In genomic region chr14:93115920-93116675, GRCh38 we compare ENCODE assay signal across 7 cellular contexts. TPM values are rescaled to one million over a fixed set of nuclear protein-coding genes. Genes with fewer than 3 reads are reported as not detected.
A peak's percentile ranks its signal among the peaks of the same experiment; 100 is the strongest.
DNase-seq lines count a peak whose midpoint lies in the region; ATAC-seq, FAIRE-seq and TF ChIP-seq lines count a peak whose summit lies in the region.

TSS of gene ITPK1 (minus strand) at chr14:93115925. CDS start at chr14:93115163, 762 bp downstream.

- DNase-seq in GM12891 (ENCODE audit: insufficient read length, low spot score) (peak; percentile 84), H4 (ENCODE audit: low spot score) (no peak), LNCaP clone FGC (ENCODE audit: low read depth) (no peak), right lobe of liver (peak in 2 of 3 donors; percentile 67 to 75)
- DNase-seq in activated CD4-positive, alpha-beta T cell treated with anti-CD3 and anti-CD28 coated beads for 24 hours (ENCODE audit: low read depth in 2 of 2), result peak; percentile 18 to 31
- DNase-seq in stimulated activated CD4-positive, alpha-beta T cell treated with anti-CD3 and anti-CD28 coated beads, Interleukin-4, amount 100 ng/mL, for 24 hours, result peak; percentile 56

- H3K9me3 Mint-ChIP-seq in dendritic cell treated with granulocyte-macrophage colony-stimulating factor and Interleukin-4, amounts not matched to agents 40 ng/mL and 50 ng/mL, for 4 days, result no peaks in the 10 kb centered on the region

- peak; percentile 78 for FAIRE-seq in GM12891 (lab: Jason Lieb, UNC)

- intact Hi-C loops in dendritic cell treated with granulocyte-macrophage colony-stimulating factor and Interleukin-4, amounts not matched to agents 40 ng/mL and 50 ng/mL, for 4 days (cut with micrococcal nuclease), result loop anchor here (1.0 to 2.0 kb wide), 2 partner anchors 23 to 163 kb away; no protein-coding TSS in a partner anchor
- intact Hi-C loops in right lobe of liver (cut with DNase I), result no loop called here

- peak within 1 kb of the TSS; percentile 74 for H3K4me3 ChIP-seq in LNCaP clone FGC (ENCODE audit: low read depth, low read length)
- peak within 1 kb of the TSS; percentile 58 to 92 (median 82) for H3K4me3 ChIP-seq in right lobe of liver

- peak within 1 kb of the TSS; percentile 83 for H3K4me3 Mint-ChIP-seq in dendritic cell treated with granulocyte-macrophage colony-stimulating factor and Interleukin-4, amounts not matched to agents 40 ng/mL and 50 ng/mL, for 4 days

- H3K4me1 Mint-ChIP-seq in dendritic cell treated with granulocyte-macrophage colony-stimulating factor and Interleukin-4, amounts not matched to agents 40 ng/mL and 50 ng/mL, for 4 days (ENCODE audit: low read depth), result peaks cover 66% of the 10 kb centered on the region

- H3K27me3 ChIP-seq in right lobe of liver, result no peaks in the 10 kb centered on the region

- no peaks in the 10 kb centered on the region for H3K27me3 Mint-ChIP-seq in dendritic cell treated with granulocyte-macrophage colony-stimulating factor and Interleukin-4, amounts not matched to agents 40 ng/mL and 50 ng/mL, for 4 days

- no peaks in the 10 kb centered on the region for H3K9me3 ChIP-seq in right lobe of liver

- WGBS in right lobe of liver (ENCODE audit: insufficient coverage, low coverage, low lambda C conversion rate, missing lambda C conversion rate), result 13% methylated on average over 4 of the region's 55 CpGs

- H3K27ac Mint-ChIP-seq in dendritic cell treated with granulocyte-macrophage colony-stimulating factor and Interleukin-4, amounts not matched to agents 40 ng/mL and 50 ng/mL, for 4 days, result peak within 1 kb of the TSS; percentile 86

- no peaks in the 10 kb centered on the region for H3K36me3 ChIP-seq in right lobe of liver

- TF ChIP-seq CTCF in LNCaP clone FGC (IDR thresholded peaks at IDR 0.05; ENCODE audit: control insufficient read depth, extremely low read depth, insufficient read depth) (peak; percentile 63), right lobe of liver (IDR thresholded peaks at IDR 0.05) (peak; percentile 13 to 47 (median 35))

- peak within 1 kb of the TSS; percentile 95 to 97 (median 95) for H3K27ac ChIP-seq in right lobe of liver

- peak; percentile 53 to 57 (median 54) for ATAC-seq in right lobe of liver

- peaks cover 0 to 29% (median 7%) of the 10 kb centered on the region in 4 donors for H3K4me1 ChIP-seq in right lobe of liver

- peaks cover 12% of the 10 kb centered on the region for H3K36me3 Mint-ChIP-seq in dendritic cell treated with granulocyte-macrophage colony-stimulating factor and Interleukin-4, amounts not matched to agents 40 ng/mL and 50 ng/mL, for 4 days (ENCODE audit: low read depth)

- TF ChIP-seq POLR2A in GM12891 (IDR thresholded peaks at IDR 0.05; ENCODE audit: low read depth, low read length) (no peak), right lobe of liver (IDR thresholded peaks at IDR 0.05) (no peak)

TF ChIP-seq in GM12891, 5 proteins besides CTCF, POLR2A, EP300 and RAD21:
- TF ChIP-seq TAF1 (IDR thresholded peaks at IDR 0.05; ENCODE audit: low read depth, low read length) (no peak), POLR2AphosphoS5 (IDR thresholded peaks at IDR 0.05; ENCODE audit: low read depth, low read length) (no peak), POU2F2 (IDR thresholded peaks at IDR 0.05; ENCODE audit: low read depth, low read length) (no peak), SPI1 (IDR thresholded peaks at IDR 0.05; ENCODE audit: low read depth, low read length) (no peak), PAX5 (IDR thresholded peaks at IDR 0.05; ENCODE audit: insufficient read depth, low read length, severe bottlenecking) (no peak)

RNA-seq across cellular contexts. Expression of gene ITPK1, which starts in this region (rescaled TPM):
- polyA plus RNA-seq in GM12891 (2012; ENCODE audit: low read depth, missing spikeins), result 22.4 TPM
- total RNA-seq in H4 (2014; rRNA removed; shearing (Covaris generic)), result 18.8 and 24.0 TPM in 2 replicates
- 10 to 100 TPM; 28.4 to 61.0 (median 40.0) TPM for total RNA-seq in right lobe of liver

Comparison
In these comparisons a context has a peak if more than half of its experiments do, and no peak if none do; other contexts are left out.
1. DNase-seq: peak in GM12891 (single experiment), activated CD4-positive, alpha-beta T cell treated with anti-CD3 and anti-CD28 coated beads for 24 hours (2 of 2), right lobe of liver (2 of 3) and stimulated activated CD4-positive, alpha-beta T cell treated with anti-CD3 and anti-CD28 coated beads, Interleukin-4, amount 100 ng/mL, for 24 hours (single experiment); none in H4 (single experiment) and LNCaP clone FGC (single experiment).